ENCODE assay signal across 8 cellular contexts in genomic region chr5:87267574-87268125, GRCh38. TPM values are rescaled to one million over a fixed set of nuclear protein-coding genes. Genes with fewer than 3 reads are reported as not detected.
DNase-seq lines count a peak whose midpoint lies in the region; ATAC-seq, FAIRE-seq and TF ChIP-seq lines count a peak whose summit lies in the region.

RASA1 (plus strand) TSS chr5:87267883; CDS start chr5:87268452, 569 bp downstream.

- dilution Hi-C loops in endothelial cell of umbilical vein (cut with MboI; ENCODE audit: extremely low pct_ligation_motif_present, low sequenced_read_pairs), result no loop called here

- TF ChIP-seq POLR2A in endothelial cell of umbilical vein (IDR thresholded peaks at IDR 0.05; ENCODE audit: low read depth, low read length), result peak; percentile 99

- H3K4me2 ChIP-seq in OCI-LY3 (ENCODE audit: low read length), result peak within 1 kb of the TSS; percentile 99
- H3K4me2 ChIP-seq in endothelial cell of umbilical vein (ENCODE audit: insufficient read depth, low read length), result peak within 1 kb of the TSS; percentile 98

- intact Hi-C loops in endothelial cell of umbilical vein (cut with micrococcal nuclease), result loop anchor here (1.0 kb wide), 6 partner anchors 22 to 197 kb away; no protein-coding TSS in a partner anchor

- H2AFZ ChIP-seq in OCI-LY3 (ENCODE audit: low read depth, low read length) (peak within 1 kb of the TSS; percentile 96), endothelial cell of umbilical vein (ENCODE audit: low read depth, low read length) (peak within 1 kb of the TSS; percentile 86)

- POLR2A ChIA-PET in endothelial cell of umbilical vein (lab: Charles Lee), result interaction anchor here (0.5 to 1.6 kb wide), 7 partner anchors 23 to 146 kb away, joined by 3 to 8 read pairs (median 4); no protein-coding TSS in a partner anchor

- no peaks in the 10 kb centered on the region for H3K9me1 ChIP-seq in endothelial cell of umbilical vein (replicated peaks; ENCODE audit: control insufficient read depth, extremely low read depth, insufficient read depth, low read length)

- CTCF ChIA-PET in endothelial cell of umbilical vein (lab: Charles Lee), result interaction anchor here (0.9 to 3.0 kb wide), 8 partner anchors 16 to 198 kb away, joined by 3 to 36 read pairs (median 5); no protein-coding TSS in a partner anchor

- BruUV-seq in endothelial cell of umbilical vein (replicated peaks; lab: Mats Ljungman, UMichigan), result no TSS peak

- FAIRE-seq in endothelial cell of umbilical vein (lab: Jason Lieb, UNC), result peak; percentile 96

- peaks cover 27% of the 10 kb centered on the region for H3K79me2 ChIP-seq in OCI-LY3 (ENCODE audit: low read length)
- H3K79me2 ChIP-seq in endothelial cell of umbilical vein (ENCODE audit: control insufficient read depth, insufficient read depth, low read length), result peaks cover 47% of the 10 kb centered on the region

- no peaks in the 10 kb centered on the region for H3K27me3 ChIP-seq in OCI-LY3 (ENCODE audit: low read depth, low read length)
- H3K27me3 ChIP-seq in endothelial cell of umbilical vein (ENCODE audit: control insufficient read depth in 2 of 2, insufficient read depth in 2 of 2, low read length in 2 of 2), result peaks cover 0 to 2% of the 10 kb centered on the region in 2 experiments

- DNase-seq in DMS 273 treated with DMSO at 0.1 percent for 48 hours (lab: John Stamatoyannopoulos, UW) (peak; percentile 92), HuH-7.5 (ENCODE audit: low spot score) (peak; percentile 73), endothelial cell of umbilical vein (ENCODE audit: low read depth, low spot score) (peak; percentile 92), midbrain (lab: John Stamatoyannopoulos, UW) (peak; percentile 93)
- peak; percentile 94 for DNase-seq in activated CD8-positive, alpha-beta memory T cell treated with anti-CD3 and anti-CD28 coated beads, Interleukin-2, amount 50 U/mL, for 48 hours
- peak; percentile 83 to 84 for DNase-seq in stimulated activated CD8-positive, alpha-beta memory T cell treated with anti-CD3 and anti-CD28 coated beads, Interleukin-15, amount 100 ng/mL, for 48 hours (ENCODE audit: low read depth in 2 of 2)

- H3K9ac ChIP-seq in OCI-LY3 (ENCODE audit: low read length), result peak within 1 kb of the TSS; percentile 82
- H3K9ac ChIP-seq in endothelial cell of umbilical vein (replicated peaks; ENCODE audit: extremely low read depth, insufficient read depth, low read length), result peak within 1 kb of the TSS; percentile 85

- H4K20me1 ChIP-seq in OCI-LY3 (ENCODE audit: insufficient read depth, low read length) (no peaks in the 10 kb centered on the region), endothelial cell of umbilical vein (replicated peaks; ENCODE audit: control insufficient read depth, extremely low read depth, insufficient read depth, low read length) (no peaks in the 10 kb centered on the region)

- H3K27ac ChIP-seq in OCI-LY3 (ENCODE audit: low read length), result peak within 1 kb of the TSS; percentile 77
- H3K27ac ChIP-seq in endothelial cell of umbilical vein (ENCODE audit: insufficient read depth, low read depth, low read length), result peak within 1 kb of the TSS; percentile 77

- no peaks in the 10 kb centered on the region for H3K36me3 ChIP-seq in OCI-LY3 (replicated peaks; ENCODE audit: low read depth, low read length)
- no peaks in the 10 kb centered on the region for H3K36me3 ChIP-seq in endothelial cell of umbilical vein (ENCODE audit: control insufficient read depth in 2 of 2, extremely low read depth in 1 of 2, insufficient read depth in 2 of 2, low read length in 2 of 2)

- H3K9me3 ChIP-seq in OCI-LY3 (ENCODE audit: insufficient read depth, low read length) (no peaks in the 10 kb centered on the region), endothelial cell of umbilical vein (replicated peaks; ENCODE audit: control insufficient read depth, insufficient read depth, low read length) (no peaks in the 10 kb centered on the region)

- H3K4me1 ChIP-seq in OCI-LY3 (ENCODE audit: low read length), result peaks cover 11% of the 10 kb centered on the region
- peaks cover 13% of the 10 kb centered on the region for H3K4me1 ChIP-seq in endothelial cell of umbilical vein (ENCODE audit: control insufficient read depth, extremely low read depth, insufficient read depth, low read length)

- H3K4me3 ChIP-seq in OCI-LY3 (ENCODE audit: low read length) (peak within 1 kb of the TSS; percentile 96), endothelial cell of umbilical vein (replicated peaks in 1 of 3; ENCODE audit: insufficient read depth in 1 of 3, low read depth in 1 of 3, low read length in 3 of 3) (peak within 1 kb of the TSS; percentile 89 to 92 (median 92))

- TF ChIP-seq CTCF in OCI-LY3 (IDR thresholded peaks at IDR 0.05; ENCODE audit: low read depth, low read length) (no peak), endothelial cell of umbilical vein (IDR thresholded peaks at IDR 0.05; ENCODE audit: extremely low read depth in 1 of 2, insufficient read depth in 1 of 2, low read depth in 1 of 2, low read length in 2 of 2) (no peak)

- peak; percentile 61 for ATAC-seq in GM21528 (IDR thresholded peaks at IDR 0.05; ENCODE audit: low FRiP score, unreplicated experiment)

TF ChIP-seq in endothelial cell of umbilical vein, 7 proteins besides CTCF, POLR2A, EP300 and RAD21:
- TF ChIP-seq, protein P1, sequence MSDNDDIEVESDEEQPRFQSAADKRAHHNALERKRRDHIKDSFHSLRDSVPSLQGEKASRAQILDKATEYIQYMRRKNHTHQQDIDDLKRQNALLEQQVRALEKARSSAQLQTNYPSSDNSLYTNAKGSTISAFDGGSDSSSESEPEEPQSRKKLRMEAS (IDR thresholded peaks at IDR 0.05; ENCODE audit: insufficient read depth, insufficient read length), result peak; percentile 3
- TF ChIP-seq JUN (IDR thresholded peaks at IDR 0.05; ENCODE audit: borderline replicate concordance, insufficient read depth, insufficient read length, low read depth) (no peak), MYC (IDR thresholded peaks at IDR 0.05; ENCODE audit: low read depth, low read length) (peak; percentile 44), EZH2 (IDR thresholded peaks at IDR 0.05; ENCODE audit: borderline replicate concordance, low read depth, low read length, severe bottlenecking) (no peak), POLR2AphosphoS5 (IDR thresholded peaks at IDR 0.05; ENCODE audit: insufficient read depth, low read depth, low read length) (peak; percentile 98)

RNA-seq across cellular contexts. Expression of gene RASA1, which starts in this region (rescaled TPM):
- total RNA-seq in endothelial cell of umbilical vein, result 42.0 and 42.7 TPM in 2 replicates
- 18.4 and 23.1 TPM in 2 replicates for polyA plus RNA-seq in endothelial cell of umbilical vein
- 25.6 and 28.3 TPM in 2 replicates for polyA plus RNA-seq in endothelial cell of umbilical vein (2011; cell fraction: cytosol; rRNA removed)
- polyA plus RNA-seq in endothelial cell of umbilical vein (2011; cell fraction: nucleus; rRNA removed), result 77.8 and 87.3 TPM in 2 replicates
- 36.6 and 43.6 TPM in 2 replicates for polyA plus RNA-seq in endothelial cell of umbilical vein (2012)
- polyA minus RNA-seq in endothelial cell of umbilical vein, result 34.3 and 45.7 TPM in 2 replicates
- polyA minus RNA-seq in endothelial cell of umbilical vein (2011; cell fraction: cytosol; rRNA and poly(A)+ RNA removed), result 6.0 TPM
- polyA minus RNA-seq in endothelial cell of umbilical vein (2011; cell fraction: nucleus; rRNA and poly(A)+ RNA removed), result 60.2 and 70.9 TPM in 2 replicates

Comparison
In these comparisons a context has a peak if more than half of its experiments do, and no peak if none do; other contexts are left out.
1. Peak in every context shown above with its lines: DNase-seq, ATAC-seq, H3K4me3 ChIP-seq and H3K27ac ChIP-seq.